In the genomic region with DNA sequence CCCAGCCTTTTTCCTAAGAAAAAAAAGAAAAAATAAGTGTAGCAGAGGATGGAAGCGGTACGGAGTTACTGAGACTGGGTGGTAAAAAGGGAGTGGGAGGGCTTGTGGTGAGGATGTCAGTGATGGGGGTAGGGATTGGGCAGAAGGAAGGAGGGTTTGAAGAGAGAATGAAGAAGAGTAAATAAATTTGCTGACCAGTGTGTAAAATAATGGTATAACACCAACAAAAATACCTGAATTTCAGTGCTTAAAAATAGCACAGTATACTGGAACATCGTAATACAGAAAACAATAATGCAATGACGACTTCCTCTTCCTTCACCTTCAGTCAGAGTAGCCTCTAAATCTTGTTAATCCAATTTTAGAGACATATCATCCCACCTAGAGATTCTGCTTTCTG, we compare ENCODE assay signal across 1 cellular context.
TF ChIP-seq lines count a peak whose summit lies in the region.

No MANE protein-coding gene starts in this region.

TF ChIP-seq in K562, 482 proteins besides CTCF, POLR2A, EP300 and RAD21:
- TF ChIP-seq MAFK (IDR thresholded peaks at IDR 0.05; ENCODE audit: low read length) (peak; percentile 30; the same call in 1 of the 2 replicates), HINFP (tag; conservative IDR thresholded peaks at IDR 0.05; ENCODE audit: low read depth) (no peak), GTF2E2 (tag; IDR thresholded peaks at IDR 0.05) (no peak), ZNF316 (IDR thresholded peaks at IDR 0.05) (peak; percentile 89), C11orf30 (IDR thresholded peaks at IDR 0.05; ENCODE audit: low read depth) (peak; percentile 74), MAFG (tag; conservative IDR thresholded peaks at IDR 0.05) (peak; percentile 34; the same call in 1 of the 2 replicates), ZNF143 (CRISPR knock-in tag; IDR thresholded peaks at IDR 0.05) (no peak)
